In genomic region chr9:686381-686813, GRCh38 we compare ENCODE assay signal across 13 cellular contexts.
DNase-seq lines count a peak whose midpoint lies in the region; ATAC-seq and TF ChIP-seq lines count a peak whose summit lies in the region.
"Had no signal": no experiment of that assay in that cellular context is flagged by ENCODE, and none has a peak within 500 bp of the region (broad histone marks: within the 10 kb centered on the region; RNA-seq: fewer than 3 reads in every experiment).

No MANE protein-coding gene starts in this region.

- dilution Hi-C loops in mammary epithelial cell (cut with HindIII; ENCODE audit: low sequenced_read_pairs) = no loop called here

- H3K4me1 ChIP-seq in GM23248 (ENCODE audit: insufficient read depth) (peaks cover 43% of the 10 kb centered on the region), mammary epithelial cell (ENCODE audit: insufficient read depth, low read length) (peaks cover 62% of the 10 kb centered on the region), right cardiac atrium (ENCODE audit: control insufficient read depth, insufficient read depth, low read length) (peaks cover 15% of the 10 kb centered on the region), skeletal muscle satellite cell (ENCODE audit: control insufficient read depth, insufficient read depth, low read length) (peaks cover 48% of the 10 kb centered on the region), endodermal cell (ENCODE audit: control insufficient read depth, insufficient read depth, low read length) (peaks cover 24% of the 10 kb centered on the region)
- H3K4me1 ChIP-seq in CD4-positive, alpha-beta memory T cell (ENCODE audit: insufficient read depth, low read length) = no peaks in the 10 kb centered on the region

- H3K4me3 ChIP-seq in GM23248 (peak overlapping the region; percentile 5; the same call in 1 of the 2 replicates), mammary epithelial cell (replicated peaks in 1 of 3; ENCODE audit: insufficient read depth in 1 of 3, low read depth in 2 of 3, low read length in 3 of 3) (peak overlapping the region; percentile 39 to 60 (median 52)), right cardiac atrium (ENCODE audit: low read length) (no peak overlapping the region), skeletal muscle satellite cell (ENCODE audit: low read length) (peak overlapping the region; percentile 42), endodermal cell (ENCODE audit: low read length) (no peak overlapping the region)
- H3K4me3 ChIP-seq in CD4-positive, alpha-beta memory T cell (ENCODE audit: low read length in 2 of 2) = no peak overlapping the region

- peaks cover 46% of the 10 kb centered on the region for H3F3A ChIP-seq in GM23248 (ENCODE audit: insufficient read depth)

- H3K79me2 ChIP-seq in GM23248 (ENCODE audit: insufficient read depth) (peaks cover 16% of the 10 kb centered on the region; the same call in 1 of the 2 replicates), mammary epithelial cell (ENCODE audit: insufficient read depth, low read length) (peaks cover 63% of the 10 kb centered on the region)

- WGBS in GM23248 (ENCODE audit: low coverage in 1 of 2, low lambda C conversion rate in 2 of 2, missing lambda C conversion rate in 2 of 2), 2 experiments = 4 to 5% methylated on average over 6 of the region's 6 CpGs
- WGBS in mammary epithelial cell (ENCODE audit: low coverage, missing lambda C conversion rate) = 0% methylated on average over 6 of the region's 6 CpGs
- 63% methylated on average over 6 of the region's 6 CpGs for WGBS in right cardiac atrium
- 95 to 96% methylated on average over 5 to 6 of the region's 6 CpGs for WGBS in endodermal cell (ENCODE audit: insufficient coverage in 1 of 2, insufficient read length in 1 of 2), 2 experiments

- H3K4me3 Mint-ChIP-seq in endodermal cell = no peak overlapping the region
- no peak overlapping the region for H3K4me3 Mint-ChIP-seq in CD4-positive, alpha-beta memory T cell
- H3K4me3 Mint-ChIP-seq: CD4-positive, CD25-positive, alpha-beta regulatory T cell; naive B cell; T-helper 1 cell treated with Interleukin-12 subunit alpha and Interleukin-12 subunit beta and Interleukin-4 antibody, amounts not matched to agents 30 μg/mL and 1 μg/mL, for 36 hours had no signal

- no peaks in the 10 kb centered on the region for H3K27me3 Mint-ChIP-seq in endodermal cell (ENCODE audit: insufficient read depth)
- H3K27me3 Mint-ChIP-seq in CD4-positive, alpha-beta memory T cell = peaks cover 0 to 2% of the 10 kb centered on the region in 2 donors

- POLR2A ChIA-PET in CD4-positive, alpha-beta memory T cell (lab: Charles Lee; ENCODE audit: partially characterized antibody) = no interaction called here

- no peaks in the 10 kb centered on the region for H3K9me2 ChIP-seq in GM23248 (ENCODE audit: insufficient read depth)

- H3K36me3 ChIP-seq in GM23248 (ENCODE audit: low read depth) (no peaks in the 10 kb centered on the region), mammary epithelial cell (ENCODE audit: insufficient read depth, low read length) (peaks cover 2% of the 10 kb centered on the region), skeletal muscle satellite cell (ENCODE audit: insufficient read depth, low read length) (no peaks in the 10 kb centered on the region), endodermal cell (ENCODE audit: control insufficient read depth, insufficient read depth, low read length) (peaks cover 10% of the 10 kb centered on the region)
- no peaks in the 10 kb centered on the region for H3K36me3 ChIP-seq in CD4-positive, alpha-beta memory T cell (ENCODE audit: insufficient read depth, low read length)

- ATAC-seq in right cardiac atrium = peak; percentile 47 to 62

- no peaks in the 10 kb centered on the region for H4K20me1 ChIP-seq in GM23248 (ENCODE audit: insufficient read depth)
- no peaks in the 10 kb centered on the region for H4K20me1 ChIP-seq in mammary epithelial cell (ENCODE audit: insufficient read depth, low read length)

- no TSS peak for BruUV-seq in mammary epithelial cell (replicated peaks; lab: Mats Ljungman, UMichigan)

- H3K27me3 ChIP-seq in GM23248 (replicated peaks; ENCODE audit: insufficient read depth) = no peaks in the 10 kb centered on the region
- no peaks in the 10 kb centered on the region for H3K27me3 ChIP-seq in mammary epithelial cell (ENCODE audit: insufficient read depth, low read length)
- H3K27me3 ChIP-seq in right cardiac atrium (ENCODE audit: control insufficient read depth, insufficient read depth) = no peaks in the 10 kb centered on the region
- no peaks in the 10 kb centered on the region for H3K27me3 ChIP-seq in skeletal muscle satellite cell (ENCODE audit: control insufficient read depth, insufficient read depth, low read length)
- H3K27me3 ChIP-seq in endodermal cell (ENCODE audit: control insufficient read depth, insufficient read depth, low read length, poor library complexity, severe bottlenecking) = no peaks in the 10 kb centered on the region
- H3K27me3 ChIP-seq in CD4-positive, alpha-beta memory T cell (ENCODE audit: insufficient read depth, low read length) = no peaks in the 10 kb centered on the region

- peaks cover 14% of the 10 kb centered on the region for H3K36me3 Mint-ChIP-seq in endodermal cell (ENCODE audit: low read depth)
- peaks cover 0 to 11% of the 10 kb centered on the region in 2 donors for H3K36me3 Mint-ChIP-seq in CD4-positive, alpha-beta memory T cell
- H3K36me3 Mint-ChIP-seq: CD4-positive, CD25-positive, alpha-beta regulatory T cell; naive B cell had no signal

- intact Hi-C loops in mammary epithelial cell (cut with micrococcal nuclease) = loop anchor here (1.0 to 2.0 kb wide), 2 partner anchors 8 to 20 kb away; no protein-coding TSS in a partner anchor
- intact Hi-C loops in right cardiac atrium (cut with DNase I) = no loop called here
- intact Hi-C loops in CD4-positive, alpha-beta memory T cell (cut with micrococcal nuclease) = no loop called here

- peaks cover 63% of the 10 kb centered on the region for H3K4me1 Mint-ChIP-seq in endodermal cell
- H3K4me1 Mint-ChIP-seq in CD4-positive, alpha-beta memory T cell = no peaks in the 10 kb centered on the region

- peak overlapping the region; percentile 96 for H3K27ac ChIP-seq in GM23248
- peak overlapping the region; percentile 99 for H3K27ac ChIP-seq in mammary epithelial cell (ENCODE audit: insufficient read depth, low read depth, low read length)
- no peak overlapping the region for H3K27ac ChIP-seq in right cardiac atrium (ENCODE audit: low read length)
- no peak overlapping the region for H3K27ac ChIP-seq in endodermal cell (ENCODE audit: low read depth, low read length)
- H3K27ac ChIP-seq in CD4-positive, alpha-beta memory T cell (ENCODE audit: low read depth, low read length) = no peak overlapping the region

- H3K9me3 Mint-ChIP-seq in endodermal cell = peaks cover 10% of the 10 kb centered on the region
- no peaks in the 10 kb centered on the region for H3K9me3 Mint-ChIP-seq in CD4-positive, alpha-beta memory T cell
- H3K9me3 Mint-ChIP-seq: CD4-positive, CD25-positive, alpha-beta regulatory T cell; naive B cell; T-helper 1 cell treated with Interleukin-12 subunit alpha and Interleukin-12 subunit beta and Interleukin-4 antibody, amounts not matched to agents 30 μg/mL and 1 μg/mL, for 36 hours had no signal

- in situ Hi-C loops in GM23248 (cut with MboI) = no loop called here
- in situ Hi-C loops in mammary epithelial cell (cut with MboI; ENCODE audit: low sequenced_read_pairs in 2 of 2) = no loop called here

- H2AFZ ChIP-seq in GM23248 (peak overlapping the region; percentile 59), mammary epithelial cell (ENCODE audit: low read depth, low read length) (no peak overlapping the region)

- DNase-seq in GM23248 (peak; percentile 87), mammary epithelial cell (peak; percentile 92), right cardiac atrium (peak in 1 of 3 donors; percentile 22), NCI-H1092 (lab: John Stamatoyannopoulos, UW) (no peak), SIG-M5 treated with dmso at 0.1 percent for 504 hours (lab: John Stamatoyannopoulos, UW; ENCODE audit: unreplicated experiment) (no peak), endodermal cell (no peak)
- DNase-seq in CD4-positive, alpha-beta memory T cell = no peak
- DNase-seq: amygdala; CD4-positive, CD25-positive, alpha-beta regulatory T cell; naive B cell; stimulated activated CD4-positive, alpha-beta T cell treated with anti-CD3 and anti-CD28 coated beads, Interleukin-4, amount 100 ng/mL, for 24 hours had no signal

- H3K4me2 ChIP-seq in GM23248 (ENCODE audit: unreplicated experiment) (peak overlapping the region; percentile 93), mammary epithelial cell (ENCODE audit: insufficient read depth, low read depth, low read length) (peak overlapping the region; percentile 95), skeletal muscle satellite cell (ENCODE audit: low read length) (peak overlapping the region; percentile 84)

- H3K9ac ChIP-seq in GM23248 (peak overlapping the region; percentile 88), mammary epithelial cell (ENCODE audit: insufficient read depth, low read length) (peak overlapping the region; percentile 95), skeletal muscle satellite cell (ENCODE audit: low read depth, low read length) (peak overlapping the region; percentile 83), endodermal cell (ENCODE audit: extremely low read depth, low read length, poor library complexity, severe bottlenecking) (no peak overlapping the region)

- no peak for TF ChIP-seq CTCF in mammary epithelial cell (conservative IDR thresholded peaks at IDR 0.05 in 1 of 2, IDR thresholded peaks at IDR 0.05 in 1 of 2; ENCODE audit: extremely low read depth in 1 of 2, insufficient read depth in 1 of 2, low read depth in 1 of 2, low read length in 2 of 2)
- no peak for TF ChIP-seq CTCF in endodermal cell (conservative IDR thresholded peaks at IDR 0.05)

- CTCF ChIA-PET in mammary epithelial cell (lab: Charles Lee; ENCODE audit: low non-redundant PET) = interaction anchor here (0.6 kb wide), 1 partner anchor 62 kb away, joined by 7 read pairs; no protein-coding TSS in a partner anchor
- CTCF ChIA-PET in CD4-positive, alpha-beta memory T cell (lab: Charles Lee; ENCODE audit: partially characterized antibody) = no interaction called here

- H3K27ac Mint-ChIP-seq in endodermal cell = no peak overlapping the region
- H3K27ac Mint-ChIP-seq in CD4-positive, alpha-beta memory T cell = no peak overlapping the region
- H3K27ac Mint-ChIP-seq: T-helper 1 cell treated with Interleukin-12 subunit alpha and Interleukin-12 subunit beta and Interleukin-4 antibody, amounts not matched to agents 30 μg/mL and 1 μg/mL, for 36 hours had no signal

- H3K9me3 ChIP-seq in GM23248 (ENCODE audit: low read depth) (no peaks in the 10 kb centered on the region), mammary epithelial cell (replicated peaks; ENCODE audit: insufficient read depth, low read length) (no peaks in the 10 kb centered on the region), right cardiac atrium (ENCODE audit: control insufficient read depth, low read length) (no peaks in the 10 kb centered on the region), skeletal muscle satellite cell (replicated peaks; ENCODE audit: low read length) (no peaks in the 10 kb centered on the region), endodermal cell (ENCODE audit: control insufficient read depth, low read length) (peaks cover 8% of the 10 kb centered on the region)
- no peaks in the 10 kb centered on the region for H3K9me3 ChIP-seq in CD4-positive, alpha-beta memory T cell (ENCODE audit: control insufficient read depth in 1 of 2, low read length in 2 of 2)

Comparison
In these comparisons a context has a peak if more than half of its experiments do, and no peak if none do; other contexts are left out.
1. DNase-seq: peak in GM23248 (single experiment) and mammary epithelial cell (single experiment); none in NCI-H1092 (single experiment), SIG-M5 treated with dmso at 0.1 percent for 504 hours (single experiment), endodermal cell (single experiment) and CD4-positive, alpha-beta memory T cell (0 of 5).
2. H3K27ac ChIP-seq: peak in GM23248 (single experiment) and mammary epithelial cell (single experiment); none in right cardiac atrium (single experiment), endodermal cell (single experiment) and CD4-positive, alpha-beta memory T cell (single experiment).
3. H3K4me3 ChIP-seq: peak in GM23248 (single experiment), mammary epithelial cell (3 of 3) and skeletal muscle satellite cell (single experiment); none in right cardiac atrium (single experiment), endodermal cell (single experiment) and CD4-positive, alpha-beta memory T cell (0 of 2).
4. Peak in every context shown above with its lines, with median percentiles within 50 percentile points of each other: H3K4me2 ChIP-seq.